In genomic region chr2:68751397-68752339, GRCh38 we compare ENCODE assay signal across 1 cellular context.
A peak's percentile ranks its signal among the peaks of the same experiment; 100 is the strongest.
TF ChIP-seq lines count a peak whose summit lies in the region.

No MANE protein-coding gene starts in this region.

TF ChIP-seq in HepG2, 621 proteins besides CTCF, POLR2A, EP300 and RAD21 (continued from another document):
- TF ChIP-seq HOMEZ (CRISPR knock-in tag; IDR thresholded peaks at IDR 0.05; ENCODE audit: low read depth): no peak
- no peak for TF ChIP-seq ZNF546 (CRISPR knock-in tag; conservative IDR thresholded peaks at IDR 0.05)
- TF ChIP-seq TBL1XR1 (IDR thresholded peaks at IDR 0.05; ENCODE audit: borderline replicate concordance, low read length, partially characterized antibody): peak; percentile 47
- no peak for TF ChIP-seq GABPA (IDR thresholded peaks at IDR 0.05; ENCODE audit: low read depth, low read length)
- peak; percentile 54 for TF ChIP-seq GABPA (CRISPR knock-in tag; IDR thresholded peaks at IDR 0.05; ENCODE audit: low read depth)
TF ChIP-seq in HepG2: peak in this region for 59.
